In genomic region chr1:2258122-2258812, GRCh38 we compare ENCODE assay signal across 1 cellular context.
TF ChIP-seq lines count a peak whose summit lies in the region.

No MANE protein-coding gene starts in this region.

TF ChIP-seq in K562, 482 proteins besides CTCF, POLR2A, EP300 and RAD21:
- TF ChIP-seq USF1 (CRISPR knock-in tag; IDR thresholded peaks at IDR 0.05), result peak; percentile 23; the same call in 1 of the 2 replicates
- TF ChIP-seq TFAP4 (CRISPR knock-in tag; IDR thresholded peaks at IDR 0.05; ENCODE audit: borderline replicate concordance), result peak; percentile 23; the same call in 1 of the 2 replicates
- TF ChIP-seq GTF2E2 (tag; IDR thresholded peaks at IDR 0.05), result no peak
- peak; percentile 64 for TF ChIP-seq CBFA2T3 (IDR thresholded peaks at IDR 0.05)
- TF ChIP-seq CREM (IDR thresholded peaks at IDR 0.05; ENCODE audit: low read depth), result 0 out of 2 replicates have a peak, but pooled peaks have one; percentile 11
- TF ChIP-seq PBX2 (CRISPR knock-in tag; IDR thresholded peaks at IDR 0.05; ENCODE audit: low read depth), result no peak
- no peak for TF ChIP-seq PBX2 (tag; conservative IDR thresholded peaks at IDR 0.05; ENCODE audit: low read depth)
- no peak for TF ChIP-seq ZFPM2 (CRISPR knock-in tag; IDR thresholded peaks at IDR 0.05)
- no peak for TF ChIP-seq ERF (CRISPR knock-in tag; IDR thresholded peaks at IDR 0.05)
- 0 out of 2 replicates have a peak, but pooled peaks have one; percentile 15 for TF ChIP-seq GABPB1 (CRISPR knock-in tag; IDR thresholded peaks at IDR 0.05)
- TF ChIP-seq JUND (IDR thresholded peaks at IDR 0.05; ENCODE audit: borderline replicate concordance, low read depth, low read length), result no peak
- TF ChIP-seq JUND (tag; IDR thresholded peaks at IDR 0.05; ENCODE audit: borderline replicate concordance, low read depth, low read length), result no peak
- no peak for TF ChIP-seq MEF2D (tag; conservative IDR thresholded peaks at IDR 0.05; ENCODE audit: low read depth)
- TF ChIP-seq OTX1 (CRISPR knock-in tag; IDR thresholded peaks at IDR 0.05), result no peak
- TF ChIP-seq MAX (CRISPR knock-in tag; IDR thresholded peaks at IDR 0.05), result peak; percentile 49; the same call in 1 of the 2 replicates
- peak; percentile 63 for TF ChIP-seq TEAD4 (IDR thresholded peaks at IDR 0.05; ENCODE audit: low read length)
- no peak for TF ChIP-seq TEAD4 (CRISPR knock-in tag; IDR thresholded peaks at IDR 0.05; ENCODE audit: borderline replicate concordance)
- TF ChIP-seq TCF3 (CRISPR knock-in tag; IDR thresholded peaks at IDR 0.05), result peak; percentile 64
